1 cellular context compared by ENCODE assay signal in genomic region chr7:23357190-23358093, GRCh38.
TF ChIP-seq lines count a peak whose summit lies in the region.

No MANE protein-coding gene starts in this region.

TF ChIP-seq in GM12878, 131 proteins besides CTCF, POLR2A, EP300 and RAD21:
- peak; percentile 60; the same call in 1 of the 2 replicates for TF ChIP-seq SMC3 (IDR thresholded peaks at IDR 0.05; ENCODE audit: borderline replicate concordance, low read length)
- TF ChIP-seq PKNOX1 (IDR thresholded peaks at IDR 0.05), result peak; percentile 17; the same call in 1 of the 2 replicates
- peak; percentile 8; the same call in 1 of the 2 replicates for TF ChIP-seq JUNB (IDR thresholded peaks at IDR 0.05)
- no peak for TF ChIP-seq YBX1 (IDR thresholded peaks at IDR 0.05)
